30 cellular contexts compared by ENCODE assay signal in genomic region chr16:54690710-54691109, GRCh38.
"Had no signal": no experiment of that assay in that cellular context is flagged by ENCODE, and none has a peak within 500 bp of the region (broad histone marks: within the 10 kb centered on the region; RNA-seq: fewer than 3 reads in every experiment).

No MANE protein-coding gene starts in this region.

- H3K27ac ChIP-seq: adrenal gland, body of pancreas, breast epithelium, KMS-11, Peyer's patch, WERI-Rb-1 had no signal

- H3K4me2 ChIP-seq: KMS-11 had no signal

- H3K4me1 ChIP-seq: adrenal gland, body of pancreas, breast epithelium, Peyer's patch had no signal

- H3K9me3 Mint-ChIP-seq: activated CD4-positive, alpha-beta T cell treated with anti-CD3 and anti-CD28 coated beads, Interleukin-2, amount 10 ng/mL, durations not matched to agents 24 days and 14 days; activated CD8-positive, alpha-beta T cell treated with anti-CD3 and anti-CD28 coated beads for 36 hours; activated T-cell treated with anti-CD3 and anti-CD28 coated beads, Interleukin-2, amount 50 U/mL, for 24 hours; activated T-helper 2 cell treated with anti-CD3 and anti-CD28 coated beads, Interferon-gamma antibody, Interleukin-2, Interleukin-4, amounts not matched to agents 10 μg/mL and 5 μg/mL and 100 μg/mL, durations not matched to agents 14 hours and 24 hours and 36 hours had no signal

- H3K4me3 ChIP-seq: adrenal gland, body of pancreas, breast epithelium, Peyer's patch had no signal

- ATAC-seq: activated CD8-positive, alpha-beta T cell treated with anti-CD3 and anti-CD28 coated beads for 36 hours; activated naive CD4-positive, alpha-beta T cell treated with anti-CD3 and anti-CD28 coated beads, Interleukin-2, amount 50 U/mL, for 72 hours; body of pancreas; PC-3; SK-N-SH treated with all-trans-retinoic acid at 6 μM for 48 hours; T-cell had no signal

- H3K36me3 ChIP-seq: adrenal gland, breast epithelium, Peyer's patch, WERI-Rb-1 had no signal

- H3K9me3 ChIP-seq: adrenal gland, body of pancreas, breast epithelium, Peyer's patch had no signal

- H3K27me3 Mint-ChIP-seq: activated CD4-positive, alpha-beta T cell treated with anti-CD3 and anti-CD28 coated beads, Interleukin-2, amount 10 ng/mL, durations not matched to agents 24 days and 14 days had no signal

- H3K27me3 ChIP-seq: adrenal gland, body of pancreas, breast epithelium, Peyer's patch had no signal

- DNase-seq: activated CD4-positive, alpha-beta T cell treated with anti-CD3 and anti-CD28 coated beads, Interleukin-2, amount 10 ng/mL, durations not matched to agents 24 days and 14 days; activated CD4-positive, alpha-beta T cell treated with anti-CD3 and anti-CD28 coated beads, Interleukin-2, amount 50 U/mL, for 4 hours; activated CD8-positive, alpha-beta T cell treated with anti-CD3 and anti-CD28 coated beads for 36 hours; activated gamma-delta T cell; activated naive CD4-positive, alpha-beta T cell treated with Interleukin-2 at 50 U/mL for 16 hours; activated T-cell treated with anti-CD3 and anti-CD28 coated beads, Interleukin-2, amount 50 U/mL, for 24 hours; adrenal gland; body of pancreas; cerebellar nuclear complex; NCI-H1105 treated with DMSO at 0.1 percent for 48 hours; NCI-H1436; NCI-H1694; NCI-H1930; NCI-H2081 treated with DMSO at 0.1 percent for 48 hours; NCI-H226; NCI-H446 treated with DMSO at 0.1 percent for 48 hours; NCI-H524; PC-3; Peyer's patch; RPMI8226; SIG-M5; T-cell; T-helper 2 cell; T-helper 9 cell; WERI-Rb-1 had no signal

- H3K36me3 Mint-ChIP-seq: activated naive CD4-positive, alpha-beta T cell treated with anti-CD3 and anti-CD28 coated beads, Interleukin-2, amount 50 U/mL, for 72 hours; T-cell had no signal

- H3K4me1 Mint-ChIP-seq: activated CD4-positive, alpha-beta T cell treated with anti-CD3 and anti-CD28 coated beads, Interleukin-2, amount 10 ng/mL, durations not matched to agents 24 days and 14 days; T-cell had no signal

- H3K27ac Mint-ChIP-seq: activated CD4-positive, alpha-beta T cell treated with anti-CD3 and anti-CD28 coated beads, Interleukin-2, amount 10 ng/mL, durations not matched to agents 24 days and 14 days; activated CD8-positive, alpha-beta T cell treated with anti-CD3 and anti-CD28 coated beads for 36 hours; activated naive CD4-positive, alpha-beta T cell treated with anti-CD3 and anti-CD28 coated beads, Interleukin-2, amount 50 U/mL, for 72 hours; activated T-cell treated with anti-CD3 and anti-CD28 coated beads, Interleukin-2, amount 50 U/mL, for 24 hours; activated T-helper 2 cell treated with anti-CD3 and anti-CD28 coated beads, Interferon-gamma antibody, Interleukin-2, Interleukin-4, amounts not matched to agents 10 μg/mL and 5 μg/mL and 100 μg/mL, durations not matched to agents 14 hours and 24 hours and 36 hours; T-cell had no signal

- H3K4me3 Mint-ChIP-seq: activated CD4-positive, alpha-beta T cell treated with anti-CD3 and anti-CD28 coated beads, Interleukin-2, amount 10 ng/mL, durations not matched to agents 24 days and 14 days; activated CD8-positive, alpha-beta T cell treated with anti-CD3 and anti-CD28 coated beads for 36 hours; activated T-cell treated with anti-CD3 and anti-CD28 coated beads, Interleukin-2, amount 50 U/mL, for 24 hours; T-cell had no signal
